In the genomic region with DNA sequence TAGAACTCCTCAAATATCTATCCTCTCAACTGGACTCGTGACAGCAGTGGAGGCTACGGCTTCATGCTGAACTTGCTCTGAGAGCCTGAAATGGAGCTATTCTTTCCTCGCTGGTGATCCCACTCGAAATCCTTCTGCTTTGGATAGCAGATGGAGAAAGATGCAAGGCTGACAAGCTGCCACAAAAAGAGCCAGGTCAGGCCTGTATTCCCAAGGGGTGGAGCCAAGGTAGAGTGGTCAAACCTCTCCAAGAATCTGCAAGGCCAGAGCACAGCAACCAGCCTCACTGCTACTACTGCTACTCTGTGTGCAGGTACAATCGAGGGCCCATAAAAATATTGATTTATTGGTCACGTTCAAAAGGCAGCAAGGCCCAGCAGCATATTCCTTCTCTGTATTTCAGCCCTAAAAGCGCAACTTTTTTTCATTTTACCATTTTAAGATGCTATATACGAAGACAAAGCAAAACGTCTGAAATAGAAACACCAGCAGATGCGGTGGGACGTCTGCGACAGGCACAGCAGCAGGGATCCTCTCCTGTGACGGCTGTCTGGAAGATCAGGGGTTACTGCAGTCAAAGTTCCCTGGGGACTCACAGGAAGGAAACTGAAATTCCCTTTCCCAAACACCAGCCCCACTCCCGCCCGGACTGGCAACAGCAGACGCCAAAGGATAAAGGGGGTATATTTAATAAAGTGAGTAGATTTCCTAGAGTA, we compare ENCODE assay signal across 8 cellular contexts. TPM values are rescaled to one million over a fixed set of nuclear protein-coding genes. Genes with fewer than 3 reads are reported as not detected.
DNase-seq lines count a peak whose midpoint lies in the region; ATAC-seq and TF ChIP-seq lines count a peak whose summit lies in the region.

No MANE protein-coding gene starts in this region.

- no peaks in the 10 kb centered on the region; a peak in 1 of 5 replicates for H3K9me3 Mint-ChIP-seq in H9
- peaks cover 19% of the 10 kb centered on the region for H3K9me3 Mint-ChIP-seq in glutamatergic neuron (ENCODE audit: unreplicated experiment)

- no peak overlapping the region for H4K8ac ChIP-seq in H9 (replicated peaks; ENCODE audit: insufficient read length, low read depth, low read length)

- H3K36me3 ChIP-seq in SU-DHL-6 (ENCODE audit: low read length) (peaks cover 9% of the 10 kb centered on the region; the same call in 1 of the 2 replicates), skeletal muscle tissue (ENCODE audit: control insufficient read depth in 3 of 3, insufficient read depth in 3 of 3, low read length in 3 of 3) (no peaks in the 10 kb centered on the region)

- no peak overlapping the region for H3K18ac ChIP-seq in H9 (ENCODE audit: insufficient read length, low read depth, low read length)

- peaks cover 3% of the 10 kb centered on the region for H3K79me1 ChIP-seq in H9 (ENCODE audit: insufficient read depth, low read depth, low read length, poor library complexity, severe bottlenecking)

- no peak overlapping the region for H2AK5ac ChIP-seq in H9 (ENCODE audit: insufficient read length, low read length)

- H3K27ac ChIP-seq in H9 (ENCODE audit: insufficient read length, low read depth, low read length) (no peak overlapping the region), SU-DHL-6 (ENCODE audit: low read depth, low read length) (peak overlapping the region; percentile 84; the same call in 1 of the 2 replicates), skeletal muscle tissue (ENCODE audit: low read depth, low read length) (peak overlapping the region; percentile 84)

- H2BK20ac ChIP-seq in H9 (ENCODE audit: low read depth, low read length, poor library complexity, severe bottlenecking): no peak overlapping the region

- H3K4me3 ChIP-seq in SU-DHL-6 (ENCODE audit: insufficient read depth, low read length, poor library complexity, severe bottlenecking) (peak overlapping the region; percentile 92), skeletal muscle tissue (ENCODE audit: low read length in 3 of 3) (peak overlapping the region; percentile 72 to 83 (median 75))

- H3K9me3 ChIP-seq in H9 (ENCODE audit: control insufficient read depth, low read depth, low read length) (no peaks in the 10 kb centered on the region), SU-DHL-6 (ENCODE audit: insufficient read depth, low read length) (no peaks in the 10 kb centered on the region), skeletal muscle tissue (ENCODE audit: control insufficient read depth in 3 of 3, low read length in 3 of 3) (no peaks in the 10 kb centered on the region)

- H2BK120ac ChIP-seq in H9 (ENCODE audit: low read depth, low read length, poor library complexity, severe bottlenecking): no peak overlapping the region

- H3K9ac ChIP-seq in H9 (ENCODE audit: extremely low read depth, insufficient read length, low read length): no peak overlapping the region
- peak overlapping the region; percentile 83 for H3K9ac ChIP-seq in SU-DHL-6 (ENCODE audit: low read length)
- H3K9ac ChIP-seq in skeletal muscle tissue (ENCODE audit: low read depth in 1 of 3, low read length in 3 of 3): peak overlapping the region in 2 of 3 donors; percentile 79 to 82

- H3K27ac Mint-ChIP-seq in H9 (no peak overlapping the region), glutamatergic neuron (ENCODE audit: unreplicated experiment) (peak overlapping the region; percentile 92)

- no CpG with 5 or more reads among the region's 16 CpGs for WGBS in H9 (ENCODE audit: extremely low coverage, insufficient read length, low lambda C conversion rate)

- H3K4me1 Mint-ChIP-seq in H9 (peaks cover 17 to 22% of the 10 kb centered on the region in 2 experiments), glutamatergic neuron (ENCODE audit: low read depth, unreplicated experiment) (peaks cover 31% of the 10 kb centered on the region)

- H3K27me3 Mint-ChIP-seq in H9 (ENCODE audit: low read depth) (peaks cover 67% of the 10 kb centered on the region), glutamatergic neuron (ENCODE audit: unreplicated experiment) (peaks cover 14% of the 10 kb centered on the region)

- H3F3A ChIP-seq in SU-DHL-6 (ENCODE audit: insufficient read depth): peaks cover 16% of the 10 kb centered on the region

- no peak overlapping the region for H2BK5ac ChIP-seq in H9 (ENCODE audit: insufficient read length, low read length)

- TF ChIP-seq CTCF in H9 (conservative IDR thresholded peaks at IDR 0.05): no peak
- TF ChIP-seq CTCF in SU-DHL-6 (IDR thresholded peaks at IDR 0.05; ENCODE audit: insufficient read depth, low read length, poor library complexity, severe bottlenecking): no peak
- no peak for TF ChIP-seq CTCF in glutamatergic neuron (IDR thresholded peaks at IDR 0.05; ENCODE audit: partially characterized antibody, unreplicated experiment)

- H2BK15ac ChIP-seq in H9 (ENCODE audit: low read depth, low read length): no peak overlapping the region

- no peak overlapping the region for H3K23ac ChIP-seq in H9 (ENCODE audit: insufficient read length, low read depth, low read length)

- H3K4ac ChIP-seq in H9 (ENCODE audit: low read depth, low read length): no peak overlapping the region

- H2AFZ ChIP-seq in H9 (ENCODE audit: low read length) (no peak overlapping the region), SU-DHL-6 (ENCODE audit: low read depth, low read length, severe bottlenecking) (no peak overlapping the region)

- no peaks in the 10 kb centered on the region for H3K36me3 Mint-ChIP-seq in H9 (ENCODE audit: insufficient read depth in 1 of 3, low read depth in 3 of 3)
- H3K36me3 Mint-ChIP-seq in glutamatergic neuron (ENCODE audit: unreplicated experiment): no peaks in the 10 kb centered on the region

- H3K4me1 ChIP-seq in H9 (ENCODE audit: insufficient read depth, low read length) (peaks cover 4% of the 10 kb centered on the region; the same call in 1 of the 2 replicates), skeletal muscle tissue (ENCODE audit: control insufficient read depth in 3 of 3, insufficient read depth in 3 of 3, low read length in 3 of 3) (peaks cover 10 to 15% (median 12%) of the 10 kb centered on the region in 3 donors)

- peaks cover 18% of the 10 kb centered on the region for H3K23me2 ChIP-seq in H9 (ENCODE audit: insufficient read length, low read depth, low read length, poor library complexity, severe bottlenecking)

- ATAC-seq in GM21717 (IDR thresholded peaks at IDR 0.05; ENCODE audit: unreplicated experiment) (no peak), HG02610 (IDR thresholded peaks at IDR 0.05; ENCODE audit: unreplicated experiment) (no peak), GM21390 (IDR thresholded peaks at IDR 0.05; ENCODE audit: unreplicated experiment) (no peak), HG03439 (IDR thresholded peaks at IDR 0.05; ENCODE audit: unreplicated experiment) (no peak)

- H3K14ac ChIP-seq in H9 (ENCODE audit: insufficient read depth, low read length): no peak overlapping the region

- H4K5ac ChIP-seq in H9 (ENCODE audit: insufficient read length, low read depth, low read length): no peak overlapping the region

- no peak overlapping the region for H2BK12ac ChIP-seq in H9 (ENCODE audit: insufficient read length, low read depth, low read length)

- H3K4me2 ChIP-seq in H9 (ENCODE audit: insufficient read depth, insufficient read length, low read length) (peak overlapping the region; percentile 82), SU-DHL-6 (ENCODE audit: low read depth, low read length, poor library complexity, severe bottlenecking) (peak overlapping the region; percentile 59)

- no peaks in the 10 kb centered on the region for H3K9me2 ChIP-seq in SU-DHL-6 (replicated peaks; ENCODE audit: insufficient read depth, low read length)

- no peak overlapping the region for H3K56ac ChIP-seq in H9 (ENCODE audit: insufficient read length, low read depth, low read length)

- no peak for DNase-seq in H9
- DNase-seq in glutamatergic neuron: peak; percentile 39

- H4K20me1 ChIP-seq in H9 (ENCODE audit: control insufficient read depth, insufficient read depth, insufficient read length): no peaks in the 10 kb centered on the region
- peaks cover 40% of the 10 kb centered on the region for H4K20me1 ChIP-seq in SU-DHL-6 (ENCODE audit: low read depth, low read length)

- H4K91ac ChIP-seq in H9 (ENCODE audit: insufficient read length, low read depth, low read length): no peak overlapping the region

- no peak overlapping the region for H3T11ph ChIP-seq in H9 (ENCODE audit: low read length)

- H3K27me3 ChIP-seq in H9 (ENCODE audit: insufficient read depth, low read length) (peaks cover 10% of the 10 kb centered on the region; the same call in 1 of the 2 replicates), SU-DHL-6 (ENCODE audit: low read length) (no peaks in the 10 kb centered on the region), skeletal muscle tissue (ENCODE audit: control insufficient read depth in 3 of 3, insufficient read depth in 3 of 3, low read length in 3 of 3) (peaks cover 0 to 13% (median 0%) of the 10 kb centered on the region in 3 donors)

- H3K79me2 ChIP-seq in H9 (ENCODE audit: insufficient read depth, low read length) (peaks cover 4% of the 10 kb centered on the region; the same call in 1 of the 2 replicates), SU-DHL-6 (ENCODE audit: insufficient read depth, low read length) (peaks cover 66% of the 10 kb centered on the region)

- H3K4me3 Mint-ChIP-seq in H9 (peak overlapping the region; percentile 82 to 85), glutamatergic neuron (ENCODE audit: unreplicated experiment) (peak overlapping the region; percentile 92)

RNA-seq across cellular contexts. Expression of gene SPRED2, which starts 2.4 kb away (rescaled TPM):
- total RNA-seq in H9 (2021) (20.8 and 23.5 TPM in 2 replicates), glutamatergic neuron (ENCODE audit: unreplicated experiment) (54.5 TPM), skeletal muscle tissue (7.8 TPM)
